Comparison of ENCODE assay signal across 21 cellular contexts in the genomic region with DNA sequence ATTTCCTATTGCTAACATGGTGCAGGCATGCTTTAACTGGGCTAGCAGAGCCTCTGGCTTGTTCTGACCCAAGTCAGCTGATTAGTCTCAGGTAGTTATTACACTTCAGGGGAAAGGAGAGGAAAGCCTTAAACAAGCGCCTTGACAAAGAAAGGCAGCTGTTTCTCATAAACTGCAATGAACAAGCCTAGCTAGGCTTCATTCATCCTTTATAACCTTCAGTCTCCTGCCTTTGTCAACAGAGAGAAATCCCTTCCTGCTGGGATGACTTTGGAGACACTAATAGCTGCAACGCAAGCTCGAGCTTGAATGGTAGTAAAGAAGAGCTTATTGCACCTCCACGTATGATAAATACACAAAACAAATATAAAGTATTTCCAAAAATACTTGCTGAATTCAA.
DNase-seq lines count a peak whose midpoint lies in the region; ATAC-seq and TF ChIP-seq lines count a peak whose summit lies in the region.
"Had no signal": no experiment of that assay in that cellular context is flagged by ENCODE, and none has a peak within 500 bp of the region (broad histone marks: within the 10 kb centered on the region; RNA-seq: fewer than 3 reads in every experiment).

No MANE protein-coding gene starts in this region.

- in situ Hi-C loops in HAP-1 (cut with MboI; ENCODE audit: low sequenced_read_pairs): loop anchor here (5.0 to 10.0 kb wide), 2 partner anchors 80 to 107 kb away; no protein-coding TSS in a partner anchor

- intact Hi-C loops in colonic mucosa (cut with DNase I): loop anchor here (5.0 kb wide), 2 partner anchors 92 to 193 kb away; no protein-coding TSS in a partner anchor

- TF ChIP-seq CTCF in colonic mucosa (IDR thresholded peaks at IDR 0.05) (no peak), neural progenitor cell (IDR thresholded peaks at IDR 0.05) (no peak)

- H3K27ac Mint-ChIP-seq in neural progenitor cell: no peak overlapping the region
- H3K27ac Mint-ChIP-seq: activated naive CD4-positive, alpha-beta T cell treated with anti-CD3 and anti-CD28 coated beads, Interleukin-2, amount 50 U/mL, for 24 hours; CD4-positive, CD25-positive, alpha-beta regulatory T cell; H9 had no signal

- peak overlapping the region; percentile 15 for H3K4me2 ChIP-seq in neural progenitor cell

- peak overlapping the region in 1 of 2 donors; percentile 30 for H3K9ac ChIP-seq in colonic mucosa (ENCODE audit: low read depth in 2 of 2, low read length in 2 of 2)
- H3K9ac ChIP-seq in neural progenitor cell: no peak overlapping the region

- H3K4me1 ChIP-seq in HAP-1 (peaks cover 12% of the 10 kb centered on the region), colonic mucosa (peaks cover 5% of the 10 kb centered on the region), neural progenitor cell (peaks cover 15% of the 10 kb centered on the region)
- H3K4me1 ChIP-seq: ascending aorta, upper lobe of left lung had no signal

- peaks cover 18% of the 10 kb centered on the region for H3K36me3 Mint-ChIP-seq in neural progenitor cell
- H3K36me3 Mint-ChIP-seq: CD4-positive, CD25-positive, alpha-beta regulatory T cell had no signal

- H3K4me3 Mint-ChIP-seq in neural progenitor cell: no peak overlapping the region
- H3K4me3 Mint-ChIP-seq: activated naive CD4-positive, alpha-beta T cell treated with anti-CD3 and anti-CD28 coated beads, Interleukin-2, amount 50 U/mL, for 24 hours; CD4-positive, CD25-positive, alpha-beta regulatory T cell; H9 had no signal

- peaks cover 16% of the 10 kb centered on the region for H3F3A ChIP-seq in neural progenitor cell (ENCODE audit: low read depth)

- H3K4me3 ChIP-seq in HAP-1: no peak overlapping the region
- no peak overlapping the region for H3K4me3 ChIP-seq in colonic mucosa
- no peak overlapping the region for H3K4me3 ChIP-seq in neural progenitor cell
- H3K4me3 ChIP-seq: ascending aorta, left lung, spleen, stomach, upper lobe of left lung had no signal

- DNase-seq in HAP-1 (ENCODE audit: low spot score in 2 of 2) (peak; percentile 27 to 72), NCI-H2227 treated with DMSO at 0.1 percent for 48 hours (lab: John Stamatoyannopoulos, UW) (peak; percentile 51), colonic mucosa (peak; percentile 47), neural progenitor cell (ENCODE audit: low spot score) (peak; percentile 30), glomerular visceral epithelial cell (ENCODE audit: extremely low spot score) (no peak)
- no peak for DNase-seq in activated effector memory CD4-positive, alpha-beta T cell treated with Interleukin-2 at 50 U/mL for 16 hours
- no peak for DNase-seq in activated CD8-positive, alpha-beta memory T cell treated with anti-CD3 and anti-CD28 coated beads, Interleukin-2, amount 50 U/mL, for 48 hours
- DNase-seq: activated CD4-positive, CD25-positive, alpha-beta regulatory T cell treated with anti-CD3 and anti-CD28 coated beads, Interleukin-2, amount 50 U/mL, for 72 hours; CD4-positive, CD25-positive, alpha-beta regulatory T cell; cerebellar nuclear complex; H9; left lung; midbrain; spleen; stimulated activated CD4-positive, alpha-beta T cell treated with anti-CD3 and anti-CD28 coated beads, Interleukin-4, amount 100 ng/mL, for 4 hours; stomach; upper lobe of left lung had no signal

- H2AFZ ChIP-seq in neural progenitor cell (replicated peaks): no peak overlapping the region

- peaks cover 21% of the 10 kb centered on the region for H3K9me3 ChIP-seq in HAP-1
- H3K9me3 ChIP-seq in colonic mucosa: no peaks in the 10 kb centered on the region
- peaks cover 8% of the 10 kb centered on the region for H3K9me3 ChIP-seq in neural progenitor cell (ENCODE audit: low read depth)
- H3K9me3 ChIP-seq: ascending aorta, neutrophil had no signal

- H3K27me3 ChIP-seq in HAP-1 (ENCODE audit: low read depth): no peaks in the 10 kb centered on the region
- no peaks in the 10 kb centered on the region for H3K27me3 ChIP-seq in colonic mucosa
- H3K27me3 ChIP-seq in neural progenitor cell: no peaks in the 10 kb centered on the region
- H3K27me3 ChIP-seq: ascending aorta, left lung, neutrophil, spleen, stomach, upper lobe of left lung had no signal

- peaks cover 13% of the 10 kb centered on the region for H3K4me1 Mint-ChIP-seq in neural progenitor cell
- H3K4me1 Mint-ChIP-seq: activated naive CD4-positive, alpha-beta T cell treated with anti-CD3 and anti-CD28 coated beads, Interleukin-2, amount 50 U/mL, for 24 hours; CD4-positive, CD25-positive, alpha-beta regulatory T cell had no signal

- peaks cover 33% of the 10 kb centered on the region for H3K9me3 Mint-ChIP-seq in neural progenitor cell

- peaks cover 4% of the 10 kb centered on the region for H3K27me3 Mint-ChIP-seq in neural progenitor cell (ENCODE audit: insufficient read depth, low read depth)

- no peaks in the 10 kb centered on the region for H3K79me2 ChIP-seq in neural progenitor cell (ENCODE audit: low read depth)

- peak overlapping the region; percentile 77 for H3K27ac ChIP-seq in colonic mucosa
- H3K27ac ChIP-seq in neural progenitor cell: no peak overlapping the region
- H3K27ac ChIP-seq: ascending aorta, left lung, neutrophil, spleen, stomach, upper lobe of left lung had no signal

- H3K36me3 ChIP-seq in HAP-1 (replicated peaks): no peaks in the 10 kb centered on the region
- H3K36me3 ChIP-seq in colonic mucosa: no peaks in the 10 kb centered on the region
- no peaks in the 10 kb centered on the region for H3K36me3 ChIP-seq in neural progenitor cell
- H3K36me3 ChIP-seq: ascending aorta, left lung, neutrophil, spleen, stomach, upper lobe of left lung had no signal

- no peaks in the 10 kb centered on the region for H4K20me1 ChIP-seq in neural progenitor cell (ENCODE audit: low read depth)

- no peak for ATAC-seq in HG03175 (IDR thresholded peaks at IDR 0.05; ENCODE audit: unreplicated experiment)
- ATAC-seq: left lung had no signal

Comparison
In these comparisons a context has a peak if more than half of its experiments do, and no peak if none do; other contexts are left out.
1. DNase-seq: peak in HAP-1 (2 of 2), NCI-H2227 treated with DMSO at 0.1 percent for 48 hours (single experiment), colonic mucosa (single experiment) and neural progenitor cell (single experiment); none in glomerular visceral epithelial cell (single experiment), activated effector memory CD4-positive, alpha-beta T cell treated with Interleukin-2 at 50 U/mL for 16 hours (single experiment) and activated CD8-positive, alpha-beta memory T cell treated with anti-CD3 and anti-CD28 coated beads, Interleukin-2, amount 50 U/mL, for 48 hours (single experiment).